Comparison of ENCODE assay signal across 24 cellular contexts in genomic region chr9:87813119-87813463, GRCh38.
DNase-seq lines count a peak whose midpoint lies in the region; ATAC-seq and TF ChIP-seq lines count a peak whose summit lies in the region.
"Had no signal": no experiment of that assay in that cellular context is flagged by ENCODE, and none has a peak within 500 bp of the region (broad histone marks: within the 10 kb centered on the region; RNA-seq: fewer than 3 reads in every experiment).

No MANE protein-coding gene starts in this region.

- no peak overlapping the region for H3K4me3 ChIP-seq in Panc1 (ENCODE audit: low read depth in 2 of 2, low read length in 2 of 2)
- H3K4me3 ChIP-seq in endocrine pancreas (ENCODE audit: control insufficient read depth, insufficient read depth, low read length): peak overlapping the region; percentile 34
- H3K4me3 ChIP-seq in skeletal muscle satellite cell (ENCODE audit: low read length): no peak overlapping the region
- H3K4me3 ChIP-seq in right atrium auricular region: no peak overlapping the region
- H3K4me3 ChIP-seq: K562, psoas muscle, SJCRH30, thoracic aorta had no signal

- DNase-seq in activated CD8-positive, alpha-beta T cell treated with anti-CD3 and anti-CD28 coated beads for 36 hours: no peak
- DNase-seq in activated CD8-positive, alpha-beta T cell treated with anti-CD3 and anti-CD28 coated beads, Interleukin-2, amount 10 ng/mL, durations not matched to agents 7 days and 5 days: no peak
- no peak for DNase-seq in Panc1 (ENCODE audit: low read depth, low spot score)
- no peak for DNase-seq in right atrium auricular region (ENCODE audit: low spot score)
- DNase-seq in NCI-H146 (lab: John Stamatoyannopoulos, UW): no peak
- no peak for DNase-seq in kidney tubule cell (ENCODE audit: low spot score)
- DNase-seq: activated CD8-positive, alpha-beta memory T cell treated with anti-CD3 and anti-CD28 coated beads for 24 hours; COR-L47; left colon; NCI-H1105; NCI-H1930; NCI-H524 treated with DMSO at 0.1 percent for 48 hours; psoas muscle; T-cell had no signal

- peak; percentile 14 for TF ChIP-seq CTCF in activated CD8-positive, alpha-beta T cell treated with anti-CD3 and anti-CD28 coated beads for 36 hours (IDR thresholded peaks at IDR 0.05)
- peak; percentile 38 for TF ChIP-seq CTCF in Panc1 (IDR thresholded peaks at IDR 0.05)
- TF ChIP-seq CTCF in right atrium auricular region (IDR thresholded peaks at IDR 0.05): no peak

- intact Hi-C loops in activated CD8-positive, alpha-beta T cell treated with anti-CD3 and anti-CD28 coated beads for 36 hours (cut with micrococcal nuclease): loop anchor here (10.0 kb wide), 2 partner anchors 138 to 478 kb away; no protein-coding TSS in a partner anchor
- intact Hi-C loops in Panc1 (cut with micrococcal nuclease; ENCODE audit: unreplicated experiment): loop anchor here (2.0 to 5.0 kb wide), 2 partner anchors 134 to 476 kb away; no protein-coding TSS in a partner anchor

- H3K27ac ChIP-seq in Panc1 (ENCODE audit: low read length) (no peak overlapping the region), right atrium auricular region (no peak overlapping the region)
- H3K27ac ChIP-seq: psoas muscle, SJCRH30, thoracic aorta had no signal

- no peaks in the 10 kb centered on the region for H3K36me3 Mint-ChIP-seq in activated CD8-positive, alpha-beta T cell treated with anti-CD3 and anti-CD28 coated beads for 36 hours (ENCODE audit: low read depth)
- no peaks in the 10 kb centered on the region for H3K36me3 Mint-ChIP-seq in activated CD8-positive, alpha-beta T cell treated with anti-CD3 and anti-CD28 coated beads, Interleukin-2, amount 10 ng/mL, durations not matched to agents 7 days and 5 days (ENCODE audit: low read depth)
- H3K36me3 Mint-ChIP-seq: memory B cell, T-cell had no signal

- H3K4me1 ChIP-seq in Panc1 (ENCODE audit: control insufficient read depth, insufficient read depth, low read length) (no peaks in the 10 kb centered on the region), endocrine pancreas (ENCODE audit: control insufficient read depth, insufficient read depth, low read length) (no peaks in the 10 kb centered on the region), skeletal muscle satellite cell (ENCODE audit: control insufficient read depth, insufficient read depth, low read length) (peaks cover 13% of the 10 kb centered on the region), right atrium auricular region (peaks cover 0 to 6% of the 10 kb centered on the region in 2 donors)
- H3K4me1 ChIP-seq: BE2C, psoas muscle had no signal

- no TSS peak for BruUV-seq in Panc1 (replicated peaks; lab: Mats Ljungman, UMichigan)

- H3K27ac Mint-ChIP-seq in activated CD8-positive, alpha-beta T cell treated with anti-CD3 and anti-CD28 coated beads for 36 hours: no peak overlapping the region
- no peak overlapping the region for H3K27ac Mint-ChIP-seq in activated CD8-positive, alpha-beta T cell treated with anti-CD3 and anti-CD28 coated beads, Interleukin-2, amount 10 ng/mL, durations not matched to agents 7 days and 5 days
- H3K27ac Mint-ChIP-seq: activated naive CD4-positive, alpha-beta T cell treated with anti-CD3 and anti-CD28 coated beads for 36 hours; endodermal cell; memory B cell; stimulated activated naive CD8-positive, alpha-beta T cell treated with anti-CD3 and anti-CD28 coated beads, Interleukin-15, Interleukin-2, amounts not matched to agents 100 ng/mL and 50 ng/mL, for 24 hours; T-cell had no signal

- H3K4me2 ChIP-seq in skeletal muscle satellite cell (ENCODE audit: low read length): peak overlapping the region; percentile 52

- no peaks in the 10 kb centered on the region for H3K9me3 ChIP-seq in Panc1 (ENCODE audit: control insufficient read depth, insufficient read depth, low read depth, low read length)
- H3K9me3 ChIP-seq in endocrine pancreas (ENCODE audit: control insufficient read depth, low read length): no peaks in the 10 kb centered on the region
- no peaks in the 10 kb centered on the region for H3K9me3 ChIP-seq in skeletal muscle satellite cell (replicated peaks; ENCODE audit: low read length)
- peaks cover 0 to 3% of the 10 kb centered on the region in 2 donors for H3K9me3 ChIP-seq in right atrium auricular region
- H3K9me3 ChIP-seq: BE2C, psoas muscle, thoracic aorta had no signal

- no peaks in the 10 kb centered on the region for H3K9me3 Mint-ChIP-seq in activated CD8-positive, alpha-beta T cell treated with anti-CD3 and anti-CD28 coated beads for 36 hours
- H3K9me3 Mint-ChIP-seq in activated CD8-positive, alpha-beta T cell treated with anti-CD3 and anti-CD28 coated beads, Interleukin-2, amount 10 ng/mL, durations not matched to agents 7 days and 5 days (ENCODE audit: insufficient read depth): no peaks in the 10 kb centered on the region
- H3K9me3 Mint-ChIP-seq: activated naive CD4-positive, alpha-beta T cell treated with anti-CD3 and anti-CD28 coated beads for 36 hours had no signal

- H3K27me3 Mint-ChIP-seq in activated CD8-positive, alpha-beta T cell treated with anti-CD3 and anti-CD28 coated beads for 36 hours: peaks cover 15% of the 10 kb centered on the region
- H3K27me3 Mint-ChIP-seq in activated CD8-positive, alpha-beta T cell treated with anti-CD3 and anti-CD28 coated beads, Interleukin-2, amount 10 ng/mL, durations not matched to agents 7 days and 5 days (ENCODE audit: low read depth): peaks cover 2% of the 10 kb centered on the region

- no peak overlapping the region for H3K4me3 Mint-ChIP-seq in activated CD8-positive, alpha-beta T cell treated with anti-CD3 and anti-CD28 coated beads for 36 hours
- H3K4me3 Mint-ChIP-seq in activated CD8-positive, alpha-beta T cell treated with anti-CD3 and anti-CD28 coated beads, Interleukin-2, amount 10 ng/mL, durations not matched to agents 7 days and 5 days: no peak overlapping the region
- H3K4me3 Mint-ChIP-seq: activated naive CD4-positive, alpha-beta T cell treated with anti-CD3 and anti-CD28 coated beads for 36 hours; endodermal cell; memory B cell; stimulated activated naive CD8-positive, alpha-beta T cell treated with anti-CD3 and anti-CD28 coated beads, Interleukin-15, Interleukin-2, amounts not matched to agents 100 ng/mL and 50 ng/mL, for 24 hours; T-cell had no signal

- H3K36me3 ChIP-seq in Panc1 (ENCODE audit: control insufficient read depth, insufficient read depth, low read length): no peaks in the 10 kb centered on the region
- H3K36me3 ChIP-seq in endocrine pancreas (ENCODE audit: control insufficient read depth, insufficient read depth, low read length): no peaks in the 10 kb centered on the region
- H3K36me3 ChIP-seq in skeletal muscle satellite cell (ENCODE audit: insufficient read depth, low read length): no peaks in the 10 kb centered on the region
- H3K36me3 ChIP-seq in right atrium auricular region: no peaks in the 10 kb centered on the region
- H3K36me3 ChIP-seq: BE2C, SJCRH30, thoracic aorta had no signal

- in situ Hi-C loops in Panc1 (cut with HindIII; ENCODE audit: low pct_unique_long_range_greater_than_20kb, low sequenced_read_pairs): no loop called here

- H3K9ac ChIP-seq in endocrine pancreas (ENCODE audit: control insufficient read depth, insufficient read depth, low read length): no peak overlapping the region
- no peak overlapping the region for H3K9ac ChIP-seq in skeletal muscle satellite cell (ENCODE audit: low read depth, low read length)

- no peak for ATAC-seq in activated CD8-positive, alpha-beta T cell treated with anti-CD3 and anti-CD28 coated beads for 36 hours
- ATAC-seq in activated CD8-positive, alpha-beta T cell treated with anti-CD3 and anti-CD28 coated beads, Interleukin-2, amount 10 ng/mL, durations not matched to agents 7 days and 5 days: no peak
- ATAC-seq in Panc1: no peak
- ATAC-seq: left colon had no signal

- CTCF ChIA-PET in activated CD8-positive, alpha-beta T cell treated with anti-CD3 and anti-CD28 coated beads for 36 hours (lab: Charles Lee): interaction anchor here (0.8 to 1.4 kb wide), 2 partner anchors 13 to 136 kb away, joined by 3 to 8 read pairs; no protein-coding TSS in a partner anchor
- CTCF ChIA-PET in activated CD8-positive, alpha-beta T cell treated with anti-CD3 and anti-CD28 coated beads, Interleukin-2, amount 10 ng/mL, durations not matched to agents 7 days and 5 days (lab: Charles Lee): interaction anchor here (1.0 kb wide), 1 partner anchor 22 kb away, joined by 3 read pairs; no protein-coding TSS in a partner anchor
- CTCF ChIA-PET in Panc1 (lab: Charles Lee): no interaction called here

- H3K4me1 Mint-ChIP-seq in activated CD8-positive, alpha-beta T cell treated with anti-CD3 and anti-CD28 coated beads for 36 hours (ENCODE audit: low read depth): peaks cover 3% of the 10 kb centered on the region
- H3K4me1 Mint-ChIP-seq in activated CD8-positive, alpha-beta T cell treated with anti-CD3 and anti-CD28 coated beads, Interleukin-2, amount 10 ng/mL, durations not matched to agents 7 days and 5 days (ENCODE audit: low read depth): no peaks in the 10 kb centered on the region
- H3K4me1 Mint-ChIP-seq: memory B cell had no signal

- H3K27me3 ChIP-seq in Panc1 (ENCODE audit: control insufficient read depth, insufficient read depth, low read length) (no peaks in the 10 kb centered on the region), endocrine pancreas (ENCODE audit: control insufficient read depth, insufficient read depth, low read length) (no peaks in the 10 kb centered on the region), skeletal muscle satellite cell (ENCODE audit: control insufficient read depth, insufficient read depth, low read length) (no peaks in the 10 kb centered on the region), right atrium auricular region (no peaks in the 10 kb centered on the region)
- H3K27me3 ChIP-seq: BE2C, SJCRH30 had no signal

- POLR2A ChIA-PET in activated CD8-positive, alpha-beta T cell treated with anti-CD3 and anti-CD28 coated beads for 36 hours (lab: Charles Lee): no interaction called here
- POLR2A ChIA-PET in activated CD8-positive, alpha-beta T cell treated with anti-CD3 and anti-CD28 coated beads, Interleukin-2, amount 10 ng/mL, durations not matched to agents 7 days and 5 days (lab: Charles Lee): no interaction called here
- POLR2A ChIA-PET in Panc1 (lab: Charles Lee): no interaction called here

Comparison
In these comparisons a context has a peak if more than half of its experiments do, and no peak if none do; other contexts are left out.
1. CTCF ChIP-seq: peak in activated CD8-positive, alpha-beta T cell treated with anti-CD3 and anti-CD28 coated beads for 36 hours (single experiment) and Panc1 (single experiment); none in right atrium auricular region (0 of 2).